Comparison of ENCODE assay signal across 10 cellular contexts in genomic region chrX:107721318-107721717, GRCh38. TPM values are rescaled to one million over a fixed set of nuclear protein-coding genes. Genes with fewer than 3 reads are reported as not detected.
DNase-seq lines count a peak whose midpoint lies in the region; ATAC-seq, FAIRE-seq and TF ChIP-seq lines count a peak whose summit lies in the region.
"Had no signal": no experiment of that assay in that cellular context is flagged by ENCODE, and none has a peak within 500 bp of the region (broad histone marks: within the 10 kb centered on the region; RNA-seq: fewer than 3 reads in every experiment).

No MANE protein-coding gene starts in this region.

- TF ChIP-seq POLR2A in heart left ventricle (IDR thresholded peaks at IDR 0.05): no peak
- no peak for TF ChIP-seq POLR2A in adrenal gland (IDR thresholded peaks at IDR 0.05)
- no peak for TF ChIP-seq POLR2A in tibial nerve (IDR thresholded peaks at IDR 0.05)

- H3K4me1 ChIP-seq in heart left ventricle (peaks cover 0 to 46% (median 19%) of the 10 kb centered on the region in 12 donors), adrenal gland (replicated peaks in 1 of 2) (peaks cover 37 to 68% of the 10 kb centered on the region in 2 donors), tibial nerve (peaks cover 0 to 88% (median 25%) of the 10 kb centered on the region in 4 donors)

- H3K36me3 ChIP-seq in heart left ventricle (no peaks in the 10 kb centered on the region), adrenal gland (replicated peaks in 1 of 2) (no peaks in the 10 kb centered on the region), tibial nerve (peaks cover 0 to 4% (median 0%) of the 10 kb centered on the region in 3 donors)

- peak overlapping the region in 9 of 12 donors; percentile 13 to 62 (median 46) for H3K27ac ChIP-seq in heart left ventricle
- H3K27ac ChIP-seq in adrenal gland: peak overlapping the region; percentile 31 to 87 (median 70)
- H3K27ac ChIP-seq in tibial nerve: peak overlapping the region; percentile 17 to 98 (median 80)

- ATAC-seq in heart left ventricle (peak in 1 of 4 donors; percentile 16), Right ventricle myocardium superior (ENCODE audit: poor library complexity) (no peak), HG03103 (IDR thresholded peaks at IDR 0.05; ENCODE audit: low read depth, unreplicated experiment) (peak; percentile 47)
- ATAC-seq in stimulated activated effector memory CD8-positive, alpha-beta T cell treated with anti-CD3 and anti-CD28 coated beads, Interleukin-12 subunit alpha, Interleukin-12 subunit beta, amount 100 ng/mL, for 72 hours: no peak

- peaks cover 9% of the 10 kb centered on the region for H3K36me3 Mint-ChIP-seq in stimulated activated effector memory CD8-positive, alpha-beta T cell treated with anti-CD3 and anti-CD28 coated beads, Interleukin-12 subunit alpha, Interleukin-12 subunit beta, amount 100 ng/mL, for 72 hours

- FAIRE-seq in HTR-8/SVneo (lab: Jason Lieb, UNC): no peak

- H3K9me3 Mint-ChIP-seq in stimulated activated effector memory CD8-positive, alpha-beta T cell treated with anti-CD3 and anti-CD28 coated beads, Interleukin-12 subunit alpha, Interleukin-12 subunit beta, amount 100 ng/mL, for 72 hours: no peaks in the 10 kb centered on the region
- H3K9me3 Mint-ChIP-seq: activated CD4-positive, alpha-beta T cell treated with anti-CD3 and anti-CD28 coated beads, Interleukin-2, amount 10 ng/mL, durations not matched to agents 24 days and 14 days had no signal

- DNase-seq in heart left ventricle: no peak
- DNase-seq in Right ventricle myocardium superior: no peak
- DNase-seq in adrenal gland: no peak
- DNase-seq in tibial nerve (ENCODE audit: low spot score in 2 of 2): no peak
- DNase-seq in ecto neural progenitor cell (ENCODE audit: low spot score): no peak
- DNase-seq in HTR-8/SVneo (ENCODE audit: insufficient read length, low spot score): no peak
- DNase-seq in stimulated activated effector memory CD8-positive, alpha-beta T cell treated with anti-CD3 and anti-CD28 coated beads, Interleukin-12 subunit alpha, Interleukin-12 subunit beta, amount 100 ng/mL, for 72 hours (ENCODE audit: low spot score in 2 of 2): no peak
- DNase-seq: activated CD4-positive, alpha-beta T cell treated with anti-CD3 and anti-CD28 coated beads, Interleukin-2, amount 10 ng/mL, durations not matched to agents 24 days and 14 days; NCI-H82 had no signal

- H3K27me3 ChIP-seq in heart left ventricle: peaks cover 0 to 20% (median 0%) of the 10 kb centered on the region in 9 donors
- H3K27me3 ChIP-seq in adrenal gland: peaks cover 7% of the 10 kb centered on the region
- H3K27me3 ChIP-seq in tibial nerve: peaks cover 0 to 27% of the 10 kb centered on the region in 2 donors

- intact Hi-C loops in heart left ventricle (cut with DNase I): loop anchor here in 3 of 10 donors (5.0 kb wide), 3 partner anchors 36 to 56 kb away; partner anchors contain the start of genes NCBP2L (in 1 of the 3) and TSC22D3 (in 1 of the 3)
- intact Hi-C loops in Right ventricle myocardium superior (cut with DNase I): no loop called here
- intact Hi-C loops in adrenal gland (cut with DNase I): no loop called here

- H3K9me3 ChIP-seq in heart left ventricle (no peaks in the 10 kb centered on the region), adrenal gland (replicated peaks in 1 of 3) (no peaks in the 10 kb centered on the region), tibial nerve (no peaks in the 10 kb centered on the region)

- WGBS in heart left ventricle, 4 donors: 66 to 72% (median 69%) methylated on average over 9 of the region's 9 CpGs
- WGBS in adrenal gland, 4 donors: 54 to 73% (median 66%) methylated on average over 9 of the region's 9 CpGs
- WGBS in tibial nerve, 2 donors: 44 to 71% methylated on average over 9 of the region's 9 CpGs

- no peak for TF ChIP-seq CTCF in heart left ventricle (IDR thresholded peaks at IDR 0.05)
- TF ChIP-seq CTCF in adrenal gland (IDR thresholded peaks at IDR 0.05): no peak
- TF ChIP-seq CTCF in tibial nerve (IDR thresholded peaks at IDR 0.05): no peak

- no peak overlapping the region for H3K4me3 ChIP-seq in heart left ventricle
- H3K4me3 ChIP-seq in adrenal gland: peak overlapping the region in 1 of 4 donors; percentile 8
- no peak overlapping the region for H3K4me3 ChIP-seq in tibial nerve

- H3K4me1 Mint-ChIP-seq in stimulated activated effector memory CD8-positive, alpha-beta T cell treated with anti-CD3 and anti-CD28 coated beads, Interleukin-12 subunit alpha, Interleukin-12 subunit beta, amount 100 ng/mL, for 72 hours: peaks cover 15% of the 10 kb centered on the region

- H3K4me3 Mint-ChIP-seq in stimulated activated effector memory CD8-positive, alpha-beta T cell treated with anti-CD3 and anti-CD28 coated beads, Interleukin-12 subunit alpha, Interleukin-12 subunit beta, amount 100 ng/mL, for 72 hours: no peak overlapping the region
- H3K4me3 Mint-ChIP-seq: activated CD4-positive, alpha-beta T cell treated with anti-CD3 and anti-CD28 coated beads, Interleukin-2, amount 10 ng/mL, durations not matched to agents 24 days and 14 days had no signal

- TF ChIP-seq EP300 in tibial nerve (IDR thresholded peaks at IDR 0.05): peak in 1 of 2 donors; percentile 12

- H3K27ac Mint-ChIP-seq in stimulated activated effector memory CD8-positive, alpha-beta T cell treated with anti-CD3 and anti-CD28 coated beads, Interleukin-12 subunit alpha, Interleukin-12 subunit beta, amount 100 ng/mL, for 72 hours: no peak overlapping the region
- H3K27ac Mint-ChIP-seq: activated CD4-positive, alpha-beta T cell treated with anti-CD3 and anti-CD28 coated beads, Interleukin-2, amount 10 ng/mL, durations not matched to agents 24 days and 14 days had no signal

RNA-seq across cellular contexts. Expression of gene TSC22D3, which starts 54.3 kb away (rescaled TPM):
- total RNA-seq in heart left ventricle (100 to 1,000 TPM in 2 of 9 donors, 10 to 100 TPM in 7; 28.0 to 145 (median 30.5) TPM), Right ventricle myocardium superior (66.4 TPM), adrenal gland (100 to 1,000 TPM; 191 to 474 (median 379) TPM), tibial nerve (1,000 to 10,000 TPM; 1,744 to 2,802 (median 2,261) TPM)
- polyA plus RNA-seq in heart left ventricle (100 to 1,000 TPM in 1 of 2 donors, 10 to 100 TPM in 1; 41.5 to 113 TPM), adrenal gland (100 to 1,000 TPM; 132 to 226 (median 146) TPM)

RNA-seq across cellular contexts. Expression of gene NCBP2L, which starts 56.2 kb away (rescaled TPM):
- total RNA-seq in heart left ventricle (not detected), Right ventricle myocardium superior (not detected), adrenal gland (1 to 10 TPM in 6 of 8 donors, under 1 TPM in 2; 0.26 to 3.5 (median 1.3) TPM), tibial nerve (not detected)
- polyA plus RNA-seq in heart left ventricle (not detected), adrenal gland (1 to 10 TPM in 1 of 3 donors, under 1 TPM in 2; 0.40 to 2.3 (median 0.91) TPM)
- total RNA-seq: activated CD4-positive, alpha-beta T cell treated with anti-CD3 and anti-CD28 coated beads, Interleukin-2, amount 10 ng/mL, durations not matched to agents 24 days and 14 days had no signal
